Comparison of ENCODE assay signal across 18 cellular contexts in genomic region chr3:190065204-190065603, GRCh38. TPM values are rescaled to one million over a fixed set of nuclear protein-coding genes. Genes with fewer than 3 reads are reported as not detected.
"Had no signal": no experiment of that assay in that cellular context is flagged by ENCODE, and none has a peak within 500 bp of the region (broad histone marks: within the 10 kb centered on the region; RNA-seq: fewer than 3 reads in every experiment).

No MANE protein-coding gene starts in this region.

- ATAC-seq: activated CD4-positive, alpha-beta T cell treated with anti-CD3 and anti-CD28 coated beads for 36 hours; activated CD8-positive, alpha-beta memory T cell treated with anti-CD3 and anti-CD28 coated beads, Interleukin-2, amount 10 ng/mL, durations not matched to agents 7 days and 5 days; activated T-helper 17 cell treated with anti-CD3 and anti-CD28 coated beads, Interleukin-2, amount 50 U/mL, for 72 hours; gastrocnemius medialis; stimulated activated naive CD8-positive, alpha-beta T cell treated with anti-CD3 and anti-CD28 coated beads, Interleukin-15, Interleukin-2, amounts not matched to agents 100 U/mL and 50 U/mL, for 24 hours; T-cell; WTC11 had no signal

- H3K4me3 ChIP-seq: gastrocnemius medialis, prostate gland, right atrium auricular region, tibial artery had no signal

- H3K27me3 ChIP-seq: gastrocnemius medialis, right atrium auricular region, tibial artery had no signal

- H3K9me3 ChIP-seq: gastrocnemius medialis, prostate gland, right atrium auricular region, tibial artery had no signal

- H3K27ac Mint-ChIP-seq: activated CD4-positive, alpha-beta memory T cell treated with anti-CD3 and anti-CD28 coated beads, Interleukin-2, amount 10 ng/mL, durations not matched to agents 7 days and 5 days; activated CD4-positive, alpha-beta T cell treated with anti-CD3 and anti-CD28 coated beads for 36 hours; activated CD8-positive, alpha-beta memory T cell treated with anti-CD3 and anti-CD28 coated beads, Interleukin-2, amount 10 ng/mL, durations not matched to agents 7 days and 5 days; activated T-helper 17 cell treated with anti-CD3 and anti-CD28 coated beads, Interleukin-2, amount 50 U/mL, for 72 hours; T-cell; WTC11 had no signal

- H3K4me1 Mint-ChIP-seq: activated CD4-positive, alpha-beta memory T cell treated with anti-CD3 and anti-CD28 coated beads, Interleukin-2, amount 10 ng/mL, durations not matched to agents 7 days and 5 days; activated CD4-positive, alpha-beta T cell treated with anti-CD3 and anti-CD28 coated beads for 36 hours; activated CD8-positive, alpha-beta memory T cell treated with anti-CD3 and anti-CD28 coated beads, Interleukin-2, amount 10 ng/mL, durations not matched to agents 7 days and 5 days; activated T-helper 17 cell treated with anti-CD3 and anti-CD28 coated beads, Interleukin-2, amount 50 U/mL, for 72 hours; T-cell had no signal

- H3K36me3 ChIP-seq: gastrocnemius medialis, prostate gland, right atrium auricular region, tibial artery had no signal

- H3K4me1 ChIP-seq: gastrocnemius medialis, right atrium auricular region had no signal

- H3K9me3 Mint-ChIP-seq: activated CD4-positive, alpha-beta memory T cell treated with anti-CD3 and anti-CD28 coated beads, Interleukin-2, amount 10 ng/mL, durations not matched to agents 7 days and 5 days; activated T-helper 17 cell treated with anti-CD3 and anti-CD28 coated beads, Interleukin-2, amount 50 U/mL, for 72 hours; brain; T-cell had no signal

- H3K27me3 Mint-ChIP-seq: activated CD8-positive, alpha-beta memory T cell treated with anti-CD3 and anti-CD28 coated beads, Interleukin-2, amount 10 ng/mL, durations not matched to agents 7 days and 5 days had no signal

- H3K36me3 Mint-ChIP-seq: activated CD8-positive, alpha-beta memory T cell treated with anti-CD3 and anti-CD28 coated beads, Interleukin-2, amount 10 ng/mL, durations not matched to agents 7 days and 5 days; brain; T-cell; WTC11 had no signal

- DNase-seq: activated CD4-positive, alpha-beta memory T cell treated with anti-CD3 and anti-CD28 coated beads, Interleukin-2, amount 10 ng/mL, durations not matched to agents 7 days and 5 days; activated CD4-positive, alpha-beta T cell treated with anti-CD3 and anti-CD28 coated beads for 36 hours; activated CD8-positive, alpha-beta memory T cell treated with anti-CD3 and anti-CD28 coated beads, Interleukin-2, amount 10 ng/mL, durations not matched to agents 7 days and 5 days; activated naive CD4-positive, alpha-beta T cell; caudate nucleus; gastrocnemius medialis; head of caudate nucleus; kidney glomerular epithelial cell; occipital lobe; stimulated activated naive CD8-positive, alpha-beta T cell treated with anti-CD3 and anti-CD28 coated beads, Interleukin-15, Interleukin-2, amounts not matched to agents 100 U/mL and 50 U/mL, for 24 hours; substantia nigra; T-cell; tibial artery had no signal

- H3K4me3 Mint-ChIP-seq: activated CD4-positive, alpha-beta memory T cell treated with anti-CD3 and anti-CD28 coated beads, Interleukin-2, amount 10 ng/mL, durations not matched to agents 7 days and 5 days; activated CD4-positive, alpha-beta T cell treated with anti-CD3 and anti-CD28 coated beads for 36 hours; activated CD8-positive, alpha-beta memory T cell treated with anti-CD3 and anti-CD28 coated beads, Interleukin-2, amount 10 ng/mL, durations not matched to agents 7 days and 5 days; activated T-helper 17 cell treated with anti-CD3 and anti-CD28 coated beads, Interleukin-2, amount 50 U/mL, for 72 hours; brain; T-cell; WTC11 had no signal

- H3K27ac ChIP-seq: gastrocnemius medialis, prostate gland, right atrium auricular region, tibial artery had no signal

RNA-seq across cellular contexts. Expression of gene P3H2, which starts 55.5 kb away (rescaled TPM):
- total RNA-seq: activated CD4-positive, alpha-beta memory T cell treated with anti-CD3 and anti-CD28 coated beads, Interleukin-2, amount 10 ng/mL, durations not matched to agents 7 days and 5 days; activated CD4-positive, alpha-beta T cell treated with anti-CD3 and anti-CD28 coated beads for 36 hours; activated CD8-positive, alpha-beta memory T cell treated with anti-CD3 and anti-CD28 coated beads, Interleukin-2, amount 10 ng/mL, durations not matched to agents 7 days and 5 days; activated T-helper 17 cell treated with anti-CD3 and anti-CD28 coated beads, Interleukin-2, amount 50 U/mL, for 72 hours had no signal
